In genomic region chr7:149742075-149742701, GRCh38 we compare ENCODE assay signal across 1 cellular context.
TF ChIP-seq lines count a peak whose summit lies in the region.

No MANE protein-coding gene starts in this region.

TF ChIP-seq in HepG2, 621 proteins besides CTCF, POLR2A, EP300 and RAD21 (continued from another document):
- TF ChIP-seq ZNF44 (CRISPR knock-in tag; IDR thresholded peaks at IDR 0.05): no peak
- no peak for TF ChIP-seq MTF2 (CRISPR knock-in tag; IDR thresholded peaks at IDR 0.05; ENCODE audit: borderline replicate concordance)
- 0 out of 2 replicates have a peak, but pooled peaks have one; percentile 21 for TF ChIP-seq ZBTB7B (CRISPR knock-in tag; IDR thresholded peaks at IDR 0.05)
- TF ChIP-seq ATM (IDR thresholded peaks at IDR 0.05; ENCODE audit: borderline replicate concordance): no peak
- no peak for TF ChIP-seq PITX1 (CRISPR knock-in tag; IDR thresholded peaks at IDR 0.05)
- no peak for TF ChIP-seq YEATS4 (CRISPR knock-in tag; IDR thresholded peaks at IDR 0.05; ENCODE audit: borderline replicate concordance)
- no peak for TF ChIP-seq DBP (CRISPR knock-in tag; IDR thresholded peaks at IDR 0.05; ENCODE audit: not compliant biosample characterization)
- TF ChIP-seq TBP (CRISPR knock-in tag; IDR thresholded peaks at IDR 0.05): no peak
- peak; percentile 38; the same call in 1 of the 2 replicates for TF ChIP-seq SALL1 (CRISPR knock-in tag; IDR thresholded peaks at IDR 0.05)
- TF ChIP-seq HOXA5 (CRISPR knock-in tag; IDR thresholded peaks at IDR 0.05): no peak
- TF ChIP-seq KIAA2018 (CRISPR knock-in tag; IDR thresholded peaks at IDR 0.05; ENCODE audit: borderline replicate concordance): no peak
